ENCODE assay signal across 1 cellular context in genomic region chr7:1189986-1190772, GRCh38.
TF ChIP-seq lines count a peak whose summit lies in the region.

No MANE protein-coding gene starts in this region.

TF ChIP-seq in K562, 482 proteins besides CTCF, POLR2A, EP300 and RAD21:
- TF ChIP-seq ZNF232 (CRISPR knock-in tag; IDR thresholded peaks at IDR 0.05) (peak; percentile 95), ZNF75A (CRISPR knock-in tag; IDR thresholded peaks at IDR 0.05) (no peak), CREM (IDR thresholded peaks at IDR 0.05; ENCODE audit: low read depth) (no peak), EGR1 (conservative IDR thresholded peaks at IDR 0.05) (0 out of 2 replicates have a peak, but pooled peaks have one; percentile 34), ATF6 (CRISPR knock-in tag; IDR thresholded peaks at IDR 0.05) (no peak)
